ENCODE assay signal across 15 cellular contexts in genomic region chr13:45784755-45785675, GRCh38.
DNase-seq lines count a peak whose midpoint lies in the region; ATAC-seq, FAIRE-seq and TF ChIP-seq lines count a peak whose summit lies in the region.
"Had no signal": no experiment of that assay in that cellular context is flagged by ENCODE, and none has a peak within 500 bp of the region (broad histone marks: within the 10 kb centered on the region; RNA-seq: fewer than 3 reads in every experiment).

No MANE protein-coding gene starts in this region.

- peaks cover 10% of the 10 kb centered on the region for H3K4me1 ChIP-seq in mucosa of descending colon (ENCODE audit: low read depth)

- peak; percentile 36 for FAIRE-seq in GM12892 (lab: Jason Lieb, UNC)
- FAIRE-seq: H54 had no signal

- no peak overlapping the region for H3K4me3 ChIP-seq in mucosa of descending colon
- H3K4me3 ChIP-seq: Peyer's patch had no signal

- no peaks in the 10 kb centered on the region for H3K9me3 Mint-ChIP-seq in nephron progenitor cell
- H3K9me3 Mint-ChIP-seq: CD8-positive, alpha-beta T cell had no signal

- H3K9me3 ChIP-seq in mucosa of descending colon = no peaks in the 10 kb centered on the region
- H3K9me3 ChIP-seq: BE2C, Peyer's patch had no signal

- H3K36me3 ChIP-seq in mucosa of descending colon (ENCODE audit: low read depth) = no peaks in the 10 kb centered on the region
- H3K36me3 ChIP-seq: BE2C, Peyer's patch had no signal

- ATAC-seq in esophagus mucosa (peak; percentile 44), HG03469 (IDR thresholded peaks at IDR 0.05; ENCODE audit: unreplicated experiment) (no peak), mucosa of descending colon (no peak)
- ATAC-seq: CD8-positive, alpha-beta T cell had no signal

- no peak for TF ChIP-seq CTCF in nephron progenitor cell (IDR thresholded peaks at IDR 0.05)
- no peak for TF ChIP-seq CTCF in mucosa of descending colon (IDR thresholded peaks at IDR 0.05)

- DNase-seq in GM12892 (ENCODE audit: insufficient read length) (no peak), NCI-H69 (lab: John Stamatoyannopoulos, UW) (peak; percentile 6), nephron progenitor cell (no peak), middle frontal gyrus (ENCODE audit: extremely low spot score, low spot score) (no peak), mucosa of descending colon (no peak)
- DNase-seq: BE2C; CD8-positive, alpha-beta T cell; Kasumi-1; NCI-H187 treated with DMSO at 0.1 percent for 48 hours; NCI-H510A; Peyer's patch; SHP77 treated with DMSO at 0.1 percent for 48 hours had no signal

- H3K4me1 Mint-ChIP-seq in nephron progenitor cell = peaks cover 60% of the 10 kb centered on the region

- no peak overlapping the region for H3K4me3 Mint-ChIP-seq in nephron progenitor cell
- H3K4me3 Mint-ChIP-seq: CD8-positive, alpha-beta T cell had no signal

- TF ChIP-seq POLR2A in GM12892 (IDR thresholded peaks at IDR 0.05; ENCODE audit: low read depth, low read length) = no peak

- peaks cover 41% of the 10 kb centered on the region for H3K27me3 Mint-ChIP-seq in nephron progenitor cell (ENCODE audit: low read depth, poor library complexity)

- intact Hi-C loops in mucosa of descending colon (cut with DNase I, micrococcal nuclease) = no loop called here

- H3K36me3 Mint-ChIP-seq in nephron progenitor cell (ENCODE audit: low read depth) = no peaks in the 10 kb centered on the region
- H3K36me3 Mint-ChIP-seq: CD8-positive, alpha-beta T cell had no signal

- peak overlapping the region; percentile 24 for H3K27ac Mint-ChIP-seq in nephron progenitor cell
- H3K27ac Mint-ChIP-seq: CD8-positive, alpha-beta T cell had no signal
